ENCODE assay signal across 14 cellular contexts in the genomic region with DNA sequence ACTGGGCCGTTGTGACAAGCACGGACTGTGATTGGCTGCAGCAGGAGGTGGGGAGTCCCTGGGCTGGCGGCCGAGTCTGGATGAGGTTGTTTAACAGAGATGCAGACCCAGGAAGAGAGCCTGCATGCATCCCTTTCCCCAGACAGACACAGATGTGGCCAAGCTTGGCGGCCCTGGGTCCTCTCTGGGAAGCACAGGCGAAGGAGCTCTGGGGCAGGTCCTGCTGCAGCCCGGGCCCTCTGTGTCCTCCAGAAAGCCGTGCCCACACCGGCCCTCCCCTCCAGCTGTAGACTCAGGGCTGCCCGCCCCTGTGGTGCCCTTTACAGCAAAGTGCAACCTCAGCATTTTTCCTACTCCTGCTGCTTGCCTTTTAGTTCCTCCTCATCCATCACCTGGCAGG.
DNase-seq lines count a peak whose midpoint lies in the region; ATAC-seq and TF ChIP-seq lines count a peak whose summit lies in the region.
"Had no signal": no experiment of that assay in that cellular context is flagged by ENCODE, and none has a peak within 500 bp of the region (broad histone marks: within the 10 kb centered on the region; RNA-seq: fewer than 3 reads in every experiment).

No MANE protein-coding gene starts in this region.

- DNase-seq in NCI-H82 (lab: John Stamatoyannopoulos, UW) (peak; percentile 2), NCI-H82 treated with DMSO at 0.1 percent for 48 hours (lab: John Stamatoyannopoulos, UW; ENCODE audit: unreplicated experiment) (no peak), glutamatergic neuron (peak; percentile 38), nucleus accumbens (lab: John Stamatoyannopoulos, UW) (peak in 54 of 56 donors; percentile 11 to 86 (median 68)), uterus (peak; percentile 74 to 76), MV-4-11 (lab: John Stamatoyannopoulos, UW) (no peak)
- no peak for DNase-seq in stimulated activated naive CD8-positive, alpha-beta T cell treated with anti-CD3 and anti-CD28 coated beads, Interleukin-15, Interleukin-2, amounts not matched to agents 100 U/mL and 50 U/mL, for 24 hours
- DNase-seq: activated CD4-positive, alpha-beta memory T cell treated with anti-CD3 and anti-CD28 coated beads, Interleukin-2, amount 10 ng/mL, durations not matched to agents 7 days and 5 days; activated naive CD4-positive, alpha-beta T cell treated with anti-CD3 and anti-CD28 coated beads for 36 hours; NCI-H1930; T-helper 17 cell had no signal

- peak overlapping the region; percentile 2 for H3K27ac Mint-ChIP-seq in glutamatergic neuron (ENCODE audit: unreplicated experiment)
- H3K27ac Mint-ChIP-seq: activated CD4-positive, alpha-beta memory T cell treated with anti-CD3 and anti-CD28 coated beads, Interleukin-2, amount 10 ng/mL, durations not matched to agents 7 days and 5 days; activated naive CD4-positive, alpha-beta T cell treated with anti-CD3 and anti-CD28 coated beads for 36 hours; stimulated activated effector memory CD8-positive, alpha-beta T cell treated with anti-CD3 and anti-CD28 coated beads, Interleukin-12 subunit alpha, Interleukin-12 subunit beta, amount 100 ng/mL, for 72 hours; T-helper 17 cell had no signal

- peaks cover 8% of the 10 kb centered on the region for H3K9me3 Mint-ChIP-seq in glutamatergic neuron (ENCODE audit: unreplicated experiment)
- H3K9me3 Mint-ChIP-seq: activated CD4-positive, alpha-beta memory T cell treated with anti-CD3 and anti-CD28 coated beads, Interleukin-2, amount 10 ng/mL, durations not matched to agents 7 days and 5 days; activated naive CD4-positive, alpha-beta T cell treated with anti-CD3 and anti-CD28 coated beads for 36 hours; stimulated activated effector memory CD8-positive, alpha-beta T cell treated with anti-CD3 and anti-CD28 coated beads, Interleukin-12 subunit alpha, Interleukin-12 subunit beta, amount 100 ng/mL, for 72 hours had no signal

- peak overlapping the region; percentile 70 to 71 for H3K27ac ChIP-seq in uterus
- H3K27ac ChIP-seq: hepatocyte had no signal

- H3K36me3 ChIP-seq in uterus: no peaks in the 10 kb centered on the region

- H3K4me3 Mint-ChIP-seq in glutamatergic neuron (ENCODE audit: unreplicated experiment): peak overlapping the region; percentile 9
- H3K4me3 Mint-ChIP-seq: activated CD4-positive, alpha-beta memory T cell treated with anti-CD3 and anti-CD28 coated beads, Interleukin-2, amount 10 ng/mL, durations not matched to agents 7 days and 5 days; activated naive CD4-positive, alpha-beta T cell treated with anti-CD3 and anti-CD28 coated beads for 36 hours; stimulated activated effector memory CD8-positive, alpha-beta T cell treated with anti-CD3 and anti-CD28 coated beads, Interleukin-12 subunit alpha, Interleukin-12 subunit beta, amount 100 ng/mL, for 72 hours; T-helper 17 cell had no signal

- no peak for TF ChIP-seq POLR2A in uterus (IDR thresholded peaks at IDR 0.05)

- no peaks in the 10 kb centered on the region for H3K27me3 ChIP-seq in uterus
- H3K27me3 ChIP-seq: hepatocyte had no signal

- H3K36me3 Mint-ChIP-seq in glutamatergic neuron (ENCODE audit: unreplicated experiment): no peaks in the 10 kb centered on the region
- H3K36me3 Mint-ChIP-seq: stimulated activated effector memory CD8-positive, alpha-beta T cell treated with anti-CD3 and anti-CD28 coated beads, Interleukin-12 subunit alpha, Interleukin-12 subunit beta, amount 100 ng/mL, for 72 hours had no signal

- intact Hi-C loops in uterus (cut with DNase I; ENCODE audit: low total_unique reads): no loop called here

- no peak for ATAC-seq in GM21619 (IDR thresholded peaks at IDR 0.05; ENCODE audit: unreplicated experiment)
- no peak for ATAC-seq in stimulated activated naive CD8-positive, alpha-beta T cell treated with anti-CD3 and anti-CD28 coated beads, Interleukin-15, Interleukin-2, amounts not matched to agents 100 U/mL and 50 U/mL, for 24 hours
- ATAC-seq: stimulated activated effector memory CD8-positive, alpha-beta T cell treated with anti-CD3 and anti-CD28 coated beads, Interleukin-12 subunit alpha, Interleukin-12 subunit beta, amount 100 ng/mL, for 72 hours; T-helper 17 cell had no signal

- H3K4me3 ChIP-seq in uterus: no peak overlapping the region
- H3K4me3 ChIP-seq: hepatocyte had no signal

- TF ChIP-seq CTCF in glutamatergic neuron (IDR thresholded peaks at IDR 0.05; ENCODE audit: partially characterized antibody, unreplicated experiment) (no peak), uterus (IDR thresholded peaks at IDR 0.05) (no peak)

- H3K27me3 Mint-ChIP-seq in glutamatergic neuron (ENCODE audit: unreplicated experiment): peaks cover 9% of the 10 kb centered on the region
- H3K27me3 Mint-ChIP-seq: T-helper 17 cell had no signal

- H3K9me3 ChIP-seq in uterus: no peaks in the 10 kb centered on the region

- H3K4me1 Mint-ChIP-seq in glutamatergic neuron (ENCODE audit: low read depth, unreplicated experiment): peaks cover 50% of the 10 kb centered on the region
- H3K4me1 Mint-ChIP-seq: activated CD4-positive, alpha-beta memory T cell treated with anti-CD3 and anti-CD28 coated beads, Interleukin-2, amount 10 ng/mL, durations not matched to agents 7 days and 5 days; stimulated activated effector memory CD8-positive, alpha-beta T cell treated with anti-CD3 and anti-CD28 coated beads, Interleukin-12 subunit alpha, Interleukin-12 subunit beta, amount 100 ng/mL, for 72 hours had no signal

- H3K4me1 ChIP-seq in uterus: no peaks in the 10 kb centered on the region

Comparison
In these comparisons a context has a peak if more than half of its experiments do, and no peak if none do; other contexts are left out.
1. DNase-seq: peak in NCI-H82 (single experiment), glutamatergic neuron (single experiment), nucleus accumbens (54 of 56) and uterus (2 of 2); none in NCI-H82 treated with DMSO at 0.1 percent for 48 hours (single experiment), MV-4-11 (single experiment) and stimulated activated naive CD8-positive, alpha-beta T cell treated with anti-CD3 and anti-CD28 coated beads, Interleukin-15, Interleukin-2, amounts not matched to agents 100 U/mL and 50 U/mL, for 24 hours (single experiment).